In the genomic region with DNA sequence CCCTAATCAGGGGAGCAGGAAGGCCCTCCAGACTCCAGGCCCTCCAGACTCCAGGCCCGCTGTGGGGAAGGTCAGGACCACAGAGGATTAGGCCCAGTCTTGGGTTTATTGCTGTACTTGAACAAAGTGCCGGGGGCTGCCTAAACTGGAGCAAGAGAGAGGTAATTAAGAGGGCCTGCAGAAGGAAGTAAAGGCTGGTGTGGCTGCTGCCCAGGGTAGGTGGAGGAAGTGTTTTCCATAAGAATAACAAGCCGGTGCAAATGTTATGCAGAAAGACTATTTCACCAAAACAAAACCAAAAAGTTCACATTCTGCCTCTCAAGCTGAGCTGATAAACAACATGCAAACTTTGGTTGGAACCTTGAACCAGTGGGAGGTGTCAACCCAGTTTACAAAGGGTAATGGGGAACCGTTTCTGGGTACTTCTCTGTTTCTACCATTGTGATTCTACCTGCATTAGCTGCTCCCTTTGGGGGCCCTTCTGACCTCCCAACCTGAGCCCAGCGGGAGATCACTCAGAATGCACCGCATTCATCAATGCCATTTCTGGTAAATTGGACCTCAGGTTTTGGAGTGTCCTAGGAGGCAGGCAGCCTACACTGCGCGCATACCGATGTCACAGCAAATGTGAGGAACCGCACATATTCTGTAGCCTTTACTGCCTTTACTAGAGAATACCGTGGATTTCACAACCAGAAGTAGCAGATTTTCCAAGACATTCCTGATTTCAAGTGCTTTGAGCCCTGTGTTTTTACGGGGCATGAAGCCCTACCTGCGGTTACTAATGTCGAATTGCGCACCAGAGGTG, we compare ENCODE assay signal across 8 cellular contexts. TPM values are rescaled to one million over a fixed set of nuclear protein-coding genes. Genes with fewer than 3 reads are reported as not detected.
DNase-seq lines count a peak whose midpoint lies in the region; ATAC-seq and TF ChIP-seq lines count a peak whose summit lies in the region.

No MANE protein-coding gene starts in this region.

- H3K36me3 ChIP-seq in ACC112 (ENCODE audit: insufficient read depth, low read length): no peaks in the 10 kb centered on the region
- no peaks in the 10 kb centered on the region for H3K36me3 ChIP-seq in naive thymus-derived CD4-positive, alpha-beta T cell (ENCODE audit: control insufficient read depth in 2 of 3, insufficient read depth in 3 of 3, low read length in 3 of 3)

- H3K4me1 ChIP-seq in ACC112 (ENCODE audit: control insufficient read depth, insufficient read depth, low read length, unreplicated experiment): no peaks in the 10 kb centered on the region
- H3K4me1 ChIP-seq in naive thymus-derived CD4-positive, alpha-beta T cell (ENCODE audit: control insufficient read depth in 2 of 2, insufficient read depth in 2 of 2, low read length in 2 of 2): peaks cover 0 to 4% of the 10 kb centered on the region in 2 donors

- H3K27me3 Mint-ChIP-seq in chondrocyte (ENCODE audit: low read depth): no peaks in the 10 kb centered on the region
- peaks cover 0 to 3% (median 0%) of the 10 kb centered on the region in 5 donors for H3K27me3 Mint-ChIP-seq in naive thymus-derived CD4-positive, alpha-beta T cell

- H3K27ac ChIP-seq in ACC112 (ENCODE audit: low read depth, low read length): no peak overlapping the region; the same call in 1 of the 2 replicates
- peak overlapping the region; percentile 48 for H3K27ac ChIP-seq in naive thymus-derived CD4-positive, alpha-beta T cell (ENCODE audit: low read depth, low read length)

- H3K27ac Mint-ChIP-seq in chondrocyte (ENCODE audit: unreplicated experiment): no peak overlapping the region
- H3K27ac Mint-ChIP-seq in naive thymus-derived CD4-positive, alpha-beta T cell: peak overlapping the region in 7 of 9 donors; percentile 24 to 71 (median 65)

- no peak for TF ChIP-seq CTCF in chondrocyte (IDR thresholded peaks at IDR 0.05)

- H3K4me3 Mint-ChIP-seq in chondrocyte (ENCODE audit: unreplicated experiment): peak overlapping the region; percentile 50
- peak overlapping the region; percentile 45 to 74 (median 66) for H3K4me3 Mint-ChIP-seq in naive thymus-derived CD4-positive, alpha-beta T cell

- peak overlapping the region; percentile 78 for H3K4me3 ChIP-seq in ACC112 (ENCODE audit: low read depth, low read length)
- H3K4me3 ChIP-seq in naive thymus-derived CD4-positive, alpha-beta T cell (ENCODE audit: low read length): peak overlapping the region; percentile 57

- H3K79me2 ChIP-seq in ACC112 (ENCODE audit: control insufficient read depth, insufficient read depth, low read length, unreplicated experiment): no peaks in the 10 kb centered on the region

- POLR2A ChIA-PET in HEK293T (lab: Yijun Ruan, JAX): interaction anchor here (0.9 to 1.3 kb wide), 2 partner anchors 60 to 63 kb away, joined by 3 to 4 read pairs; no protein-coding TSS in a partner anchor
- POLR2A ChIA-PET in naive thymus-derived CD4-positive, alpha-beta T cell (lab: Charles Lee): interaction anchor here (0.9 to 9.4 kb wide), 6 partner anchors 11 to 91 kb away, joined by 3 to 113 read pairs (median 5); a partner anchor contains a TSS

- no peaks in the 10 kb centered on the region for H3K27me3 ChIP-seq in ACC112 (ENCODE audit: insufficient read depth, low read length)
- no peaks in the 10 kb centered on the region for H3K27me3 ChIP-seq in naive thymus-derived CD4-positive, alpha-beta T cell (ENCODE audit: control insufficient read depth in 2 of 2, insufficient read depth in 2 of 2, low read length in 2 of 2)

- DNase-seq in HEK293T (ENCODE audit: extremely low spot score) (no peak), chondrocyte (ENCODE audit: low spot score) (peak; percentile 61), NCI-H1694 (lab: John Stamatoyannopoulos, UW) (no peak), foreskin melanocyte (no peak)
- DNase-seq in naive thymus-derived CD4-positive, alpha-beta T cell: no peak
- no peak for DNase-seq in effector CD4-positive, alpha-beta T cell

- peak overlapping the region; percentile 81 for H2AFZ ChIP-seq in ACC112 (ENCODE audit: low read length, unreplicated experiment)

- intact Hi-C loops in naive thymus-derived CD4-positive, alpha-beta T cell (cut with micrococcal nuclease): loop anchor here in 1 of 2 donors (1.0 to 2.0 kb wide), 2 partner anchors 12 to 109 kb away; no protein-coding TSS in a partner anchor

- H3K4me1 Mint-ChIP-seq in chondrocyte (ENCODE audit: low read depth): peaks cover 12% of the 10 kb centered on the region
- peaks cover 0 to 20% (median 10%) of the 10 kb centered on the region in 7 donors for H3K4me1 Mint-ChIP-seq in naive thymus-derived CD4-positive, alpha-beta T cell

- CTCF ChIA-PET in HEK293T (lab: Yijun Ruan, JAX): no interaction called here
- CTCF ChIA-PET in naive thymus-derived CD4-positive, alpha-beta T cell (lab: Charles Lee): interaction anchor here (1.0 kb wide), 1 partner anchor 141 kb away, joined by 3 read pairs; no protein-coding TSS in a partner anchor

- no peaks in the 10 kb centered on the region for H3K9me3 ChIP-seq in naive thymus-derived CD4-positive, alpha-beta T cell (ENCODE audit: control insufficient read depth in 2 of 3, low read length in 3 of 3)

- ATAC-seq in naive thymus-derived CD4-positive, alpha-beta T cell: no peak
- no peak for ATAC-seq in GM18861 (IDR thresholded peaks at IDR 0.05; ENCODE audit: unreplicated experiment)

- H3K9me3 Mint-ChIP-seq in chondrocyte (ENCODE audit: low read depth): no peaks in the 10 kb centered on the region
- H3K9me3 Mint-ChIP-seq in naive thymus-derived CD4-positive, alpha-beta T cell: peaks cover 0 to 2% (median 0%) of the 10 kb centered on the region in 11 donors

- no peaks in the 10 kb centered on the region for H3K36me3 Mint-ChIP-seq in chondrocyte (ENCODE audit: low read depth)
- H3K36me3 Mint-ChIP-seq in naive thymus-derived CD4-positive, alpha-beta T cell: no peaks in the 10 kb centered on the region

TF ChIP-seq in HEK293T, 16 proteins besides CTCF, POLR2A, EP300 and RAD21:
- no peak for TF ChIP-seq CTBP1 (IDR thresholded peaks at IDR 0.05; ENCODE audit: borderline replicate concordance)
- TF ChIP-seq, protein P1, sequence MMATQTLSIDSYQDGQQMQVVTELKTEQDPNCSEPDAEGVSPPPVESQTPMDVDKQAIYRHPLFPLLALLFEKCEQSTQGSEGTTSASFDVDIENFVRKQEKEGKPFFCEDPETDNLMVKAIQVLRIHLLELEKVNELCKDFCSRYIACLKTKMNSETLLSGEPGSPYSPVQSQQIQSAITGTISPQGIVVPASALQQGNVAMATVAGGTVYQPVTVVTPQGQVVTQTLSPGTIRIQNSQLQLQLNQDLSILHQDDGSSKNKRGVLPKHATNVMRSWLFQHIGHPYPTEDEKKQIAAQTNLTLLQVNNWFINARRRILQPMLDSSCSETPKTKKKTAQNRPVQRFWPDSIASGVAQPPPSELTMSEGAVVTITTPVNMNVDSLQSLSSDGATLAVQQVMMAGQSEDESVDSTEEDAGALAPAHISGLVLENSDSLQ (IDR thresholded peaks at IDR 0.05): peak; percentile 54

RNA-seq across cellular contexts. Expression of a gene that starts 59.7 kb away (rescaled TPM):
- 10.8 to 19.0 TPM (median 11.0 TPM) in 3 replicates for total RNA-seq in chondrocyte
- 10 to 100 TPM; 23.3 to 55.2 (median 43.3) TPM for total RNA-seq in naive thymus-derived CD4-positive, alpha-beta T cell
- polyA plus RNA-seq in naive thymus-derived CD4-positive, alpha-beta T cell: 1 to 10 TPM; 3.8 to 9.1 TPM
